Comparison of ENCODE assay signal across 16 cellular contexts in genomic region chr2:37683926-37684780, GRCh38. TPM values are rescaled to one million over a fixed set of nuclear protein-coding genes. Genes with fewer than 3 reads are reported as not detected.
A peak's percentile ranks its signal among the peaks of the same experiment; 100 is the strongest.
DNase-seq lines count a peak whose midpoint lies in the region; ATAC-seq lines count a peak whose summit lies in the region.
"Had no signal": no experiment of that assay in that cellular context is flagged by ENCODE, and none has a peak within 500 bp of the region (broad histone marks: within the 10 kb centered on the region; RNA-seq: fewer than 3 reads in every experiment).

No MANE protein-coding gene starts in this region.

- H3K4ac ChIP-seq in mesenchymal stem cell (ENCODE audit: low read depth in 1 of 2, low read length in 2 of 2): no peak overlapping the region

- no peaks in the 10 kb centered on the region for H3K36me3 ChIP-seq in mesenchymal stem cell (ENCODE audit: control insufficient read depth in 1 of 2, insufficient read depth in 2 of 2, low read depth in 1 of 2, low read length in 2 of 2)
- H3K36me3 ChIP-seq: neural progenitor cell, thyroid gland had no signal

- H3K4me3 ChIP-seq in mesenchymal stem cell (ENCODE audit: insufficient read depth in 1 of 2, low read depth in 1 of 2, low read length in 2 of 2): no peak overlapping the region
- H3K4me3 ChIP-seq: neural progenitor cell, thyroid gland had no signal

- H3K23ac ChIP-seq in mesenchymal stem cell (ENCODE audit: low read length in 2 of 2): no peak overlapping the region

- H3K79me1 ChIP-seq in mesenchymal stem cell (replicated peaks; ENCODE audit: low read length, poor library complexity, severe bottlenecking): no peaks in the 10 kb centered on the region

- no peak overlapping the region for H2BK15ac ChIP-seq in mesenchymal stem cell (ENCODE audit: low read depth, poor library complexity, severe bottlenecking)

- no peaks in the 10 kb centered on the region for H3K27me3 Mint-ChIP-seq in activated T-helper 1 cell treated with anti-CD3 and anti-CD28 coated beads, Interleukin-12 subunit alpha, Interleukin-12 subunit beta, Interleukin-2, Interleukin-4 antibody, amounts not matched to agents 30 ng/mL and 10 ng/mL and 1 ng/mL, durations not matched to agents 14 hours and 24 hours and 36 hours (ENCODE audit: insufficient read depth)
- H3K27me3 Mint-ChIP-seq: dendritic cell treated with granulocyte-macrophage colony-stimulating factor and Interleukin-4, amounts not matched to agents 40 ng/mL and 50 ng/mL, for 4 days had no signal

- H2BK5ac ChIP-seq in mesenchymal stem cell (ENCODE audit: low read depth, low read length, poor library complexity, severe bottlenecking): no peak overlapping the region

- peak overlapping the region in 1 of 2 experiments; percentile 34 for H3K18ac ChIP-seq in mesenchymal stem cell (ENCODE audit: low read depth in 1 of 2, low read length in 2 of 2)

- intact Hi-C loops in activated T-helper 1 cell treated with anti-CD3 and anti-CD28 coated beads, Interleukin-12 subunit alpha, Interleukin-12 subunit beta, Interleukin-2, Interleukin-4 antibody, amounts not matched to agents 30 ng/mL and 10 ng/mL and 1 ng/mL, durations not matched to agents 14 hours and 24 hours and 36 hours (cut with micrococcal nuclease): loop anchor here (1.0 kb wide), 2 partner anchors 12 to 49 kb away; no protein-coding TSS in a partner anchor

- peak overlapping the region; percentile 85 for H3K27ac Mint-ChIP-seq in activated T-helper 1 cell treated with anti-CD3 and anti-CD28 coated beads, Interleukin-12 subunit alpha, Interleukin-12 subunit beta, Interleukin-2, Interleukin-4 antibody, amounts not matched to agents 30 ng/mL and 10 ng/mL and 1 ng/mL, durations not matched to agents 14 hours and 24 hours and 36 hours
- H3K27ac Mint-ChIP-seq: dendritic cell treated with granulocyte-macrophage colony-stimulating factor and Interleukin-4, amounts not matched to agents 40 ng/mL and 50 ng/mL, for 4 days; neural progenitor cell had no signal

- H3K9me3 Mint-ChIP-seq in activated T-helper 1 cell treated with anti-CD3 and anti-CD28 coated beads, Interleukin-12 subunit alpha, Interleukin-12 subunit beta, Interleukin-2, Interleukin-4 antibody, amounts not matched to agents 30 ng/mL and 10 ng/mL and 1 ng/mL, durations not matched to agents 14 hours and 24 hours and 36 hours: peaks cover 11% of the 10 kb centered on the region
- H3K9me3 Mint-ChIP-seq: neural progenitor cell had no signal

- 35% methylated on average over 3 of the region's 6 CpGs for WGBS in mesenchymal stem cell

- H3K9ac ChIP-seq in mesenchymal stem cell (ENCODE audit: low read length): no peak overlapping the region
- H3K9ac ChIP-seq: neural progenitor cell had no signal

- H3K4me1 Mint-ChIP-seq in activated T-helper 1 cell treated with anti-CD3 and anti-CD28 coated beads, Interleukin-12 subunit alpha, Interleukin-12 subunit beta, Interleukin-2, Interleukin-4 antibody, amounts not matched to agents 30 ng/mL and 10 ng/mL and 1 ng/mL, durations not matched to agents 14 hours and 24 hours and 36 hours (ENCODE audit: low read depth): peaks cover 27% of the 10 kb centered on the region

- no peak overlapping the region for H3K27ac ChIP-seq in mesenchymal stem cell (ENCODE audit: low read length, poor library complexity, severe bottlenecking)
- H3K27ac ChIP-seq: foreskin keratinocyte, neural progenitor cell, RWPE1, thyroid gland had no signal

- no peak overlapping the region for H2AK5ac ChIP-seq in mesenchymal stem cell (ENCODE audit: low read length, severe bottlenecking)

- H2BK120ac ChIP-seq in mesenchymal stem cell (ENCODE audit: low read depth, low read length): no peak overlapping the region

- H3K27me3 ChIP-seq in mesenchymal stem cell (ENCODE audit: control insufficient read depth in 1 of 2, insufficient read depth in 1 of 2, low read length in 2 of 2): no peaks in the 10 kb centered on the region
- H3K27me3 ChIP-seq: foreskin keratinocyte, neural progenitor cell, thyroid gland had no signal

- DNase-seq in NCI-H510A treated with DMSO at 0.1 percent for 48 hours (lab: John Stamatoyannopoulos, UW) (peak; percentile 56), NCI-H510A (lab: John Stamatoyannopoulos, UW) (no peak), HCEC 1CT (peak; percentile 41), mesenchymal stem cell (peak; percentile 74), NCI-H2107 (lab: John Stamatoyannopoulos, UW) (no peak), DMS 273 treated with DMSO at 0.1 percent for 48 hours (lab: John Stamatoyannopoulos, UW) (no peak)
- DNase-seq in activated T-helper 1 cell treated with anti-CD3 and anti-CD28 coated beads, Interleukin-12 subunit alpha, Interleukin-12 subunit beta, Interleukin-2, Interleukin-4 antibody, amounts not matched to agents 30 ng/mL and 10 ng/mL and 1 ng/mL, durations not matched to agents 14 hours and 24 hours and 36 hours (ENCODE audit: low spot score): no peak
- DNase-seq: 8988T; activated effector memory CD4-positive, alpha-beta T cell treated with anti-CD3 and anti-CD28 coated beads, Interleukin-2, amount 50 U/mL, for 16 hours; foreskin keratinocyte; NCI-H2171 treated with DMSO at 0.1 percent for 48 hours; thyroid gland had no signal

- H3K4me1 ChIP-seq in mesenchymal stem cell (ENCODE audit: control insufficient read depth, insufficient read depth, low read depth, low read length): no peaks in the 10 kb centered on the region
- H3K4me1 ChIP-seq: neural progenitor cell, thyroid gland had no signal

- H3K36me3 Mint-ChIP-seq in activated T-helper 1 cell treated with anti-CD3 and anti-CD28 coated beads, Interleukin-12 subunit alpha, Interleukin-12 subunit beta, Interleukin-2, Interleukin-4 antibody, amounts not matched to agents 30 ng/mL and 10 ng/mL and 1 ng/mL, durations not matched to agents 14 hours and 24 hours and 36 hours (ENCODE audit: low read depth): peaks cover 7% of the 10 kb centered on the region
- H3K36me3 Mint-ChIP-seq: neural progenitor cell had no signal

- peak overlapping the region; percentile 34 for H3K4me3 Mint-ChIP-seq in activated T-helper 1 cell treated with anti-CD3 and anti-CD28 coated beads, Interleukin-12 subunit alpha, Interleukin-12 subunit beta, Interleukin-2, Interleukin-4 antibody, amounts not matched to agents 30 ng/mL and 10 ng/mL and 1 ng/mL, durations not matched to agents 14 hours and 24 hours and 36 hours
- H3K4me3 Mint-ChIP-seq: dendritic cell treated with granulocyte-macrophage colony-stimulating factor and Interleukin-4, amounts not matched to agents 40 ng/mL and 50 ng/mL, for 4 days; neural progenitor cell had no signal

- H2AFZ ChIP-seq in mesenchymal stem cell (ENCODE audit: low read depth, low read length): no peak overlapping the region
- H2AFZ ChIP-seq: neural progenitor cell had no signal

- no peak overlapping the region for H4K8ac ChIP-seq in mesenchymal stem cell (ENCODE audit: low read length)

- H3K4me2 ChIP-seq in mesenchymal stem cell (ENCODE audit: low read length, poor library complexity, severe bottlenecking): no peak overlapping the region
- H3K4me2 ChIP-seq: neural progenitor cell had no signal

- no peak overlapping the region for H2BK12ac ChIP-seq in mesenchymal stem cell (ENCODE audit: low read length in 2 of 2)

- no peak for ATAC-seq in GM21381 (IDR thresholded peaks at IDR 0.05; ENCODE audit: unreplicated experiment)
- ATAC-seq: foreskin keratinocyte had no signal

- H3K14ac ChIP-seq in mesenchymal stem cell (ENCODE audit: low read length in 2 of 2): no peak overlapping the region

- no peaks in the 10 kb centered on the region for H3K9me3 ChIP-seq in mesenchymal stem cell (ENCODE audit: control insufficient read depth, low read length)
- H3K9me3 ChIP-seq: thyroid gland had no signal

- H4K91ac ChIP-seq in mesenchymal stem cell (ENCODE audit: low read length): no peak overlapping the region

RNA-seq across cellular contexts. Expression of gene CDC42EP3, which starts 12.7 kb away (rescaled TPM):
- total RNA-seq in activated T-helper 1 cell treated with anti-CD3 and anti-CD28 coated beads, Interleukin-12 subunit alpha, Interleukin-12 subunit beta, Interleukin-2, Interleukin-4 antibody, amounts not matched to agents 30 ng/mL and 10 ng/mL and 1 ng/mL, durations not matched to agents 14 hours and 24 hours and 36 hours: 10.1 and 10.7 TPM in 2 replicates
- 117 TPM for polyA plus RNA-seq in mesenchymal stem cell (2013, experiment 1 of 2)
- polyA plus RNA-seq in mesenchymal stem cell (2013, experiment 2 of 2): 117 TPM

Comparison
In these comparisons a context has a peak if more than half of its experiments do, and no peak if none do; other contexts are left out.
1. DNase-seq: peak in NCI-H510A treated with DMSO at 0.1 percent for 48 hours (single experiment), HCEC 1CT (single experiment) and mesenchymal stem cell (single experiment); none in NCI-H510A (single experiment), activated T-helper 1 cell treated with anti-CD3 and anti-CD28 coated beads, Interleukin-12 subunit alpha, Interleukin-12 subunit beta, Interleukin-2, Interleukin-4 antibody, amounts not matched to agents 30 ng/mL and 10 ng/mL and 1 ng/mL, durations not matched to agents 14 hours and 24 hours and 36 hours (single experiment), NCI-H2107 (single experiment) and DMS 273 treated with DMSO at 0.1 percent for 48 hours (single experiment).